1 cellular context compared by ENCODE assay signal in the genomic region with DNA sequence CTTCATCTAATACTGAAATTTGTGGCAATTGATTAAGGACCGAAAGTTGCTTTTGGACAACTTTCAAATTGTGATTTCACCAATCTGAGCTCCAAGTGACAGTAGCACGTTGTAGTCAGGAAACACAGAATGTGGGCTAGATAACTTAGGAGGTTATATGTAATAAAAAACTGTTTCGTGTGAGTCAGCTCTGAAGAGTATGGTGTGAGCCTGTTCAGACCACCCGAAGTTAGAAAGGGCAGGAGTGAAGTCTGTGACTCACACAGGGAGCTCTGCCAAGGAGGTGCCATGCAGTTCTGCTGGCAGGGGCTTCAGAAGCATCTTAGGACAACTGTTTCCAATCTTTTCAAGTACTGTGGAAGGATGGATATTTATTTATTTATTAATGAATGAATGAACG.
TF ChIP-seq lines count a peak whose summit lies in the region.

No MANE protein-coding gene starts in this region.

TF ChIP-seq in WTC11, 78 proteins besides CTCF, POLR2A, EP300 and RAD21 (continued from another document):
- TF ChIP-seq, protein P1, sequence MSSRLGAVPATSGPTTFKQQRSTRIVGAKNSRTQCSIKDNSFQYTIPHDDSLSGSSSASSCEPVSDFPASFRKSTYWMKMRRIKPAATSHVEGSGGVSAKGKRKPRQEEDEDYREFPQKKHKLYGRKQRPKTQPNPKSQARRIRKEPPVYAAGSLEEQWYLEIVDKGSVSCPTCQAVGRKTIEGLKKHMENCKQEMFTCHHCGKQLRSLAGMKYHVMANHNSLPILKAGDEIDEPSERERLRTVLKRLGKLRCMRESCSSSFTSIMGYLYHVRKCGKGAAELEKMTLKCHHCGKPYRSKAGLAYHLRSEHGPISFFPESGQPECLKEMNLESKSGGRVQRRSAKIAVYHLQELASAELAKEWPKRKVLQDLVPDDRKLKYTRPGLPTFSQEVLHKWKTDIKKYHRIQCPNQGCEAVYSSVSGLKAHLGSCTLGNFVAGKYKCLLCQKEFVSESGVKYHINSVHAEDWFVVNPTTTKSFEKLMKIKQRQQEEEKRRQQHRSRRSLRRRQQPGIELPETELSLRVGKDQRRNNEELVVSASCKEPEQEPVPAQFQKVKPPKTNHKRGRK (CRISPR knock-in tag; IDR thresholded peaks at IDR 0.05; ENCODE audit: borderline replicate concordance) = no peak
- TF ChIP-seq ZNF263 (CRISPR knock-in tag; IDR thresholded peaks at IDR 0.05; ENCODE audit: low read depth) (no peak), TCF7 (CRISPR knock-in tag; IDR thresholded peaks at IDR 0.05; ENCODE audit: low read depth) (no peak), RORB (CRISPR knock-in tag; IDR thresholded peaks at IDR 0.05) (no peak), HMGA2 (CRISPR knock-in tag; IDR thresholded peaks at IDR 0.05) (no peak)
- TF ChIP-seq, protein P2, sequence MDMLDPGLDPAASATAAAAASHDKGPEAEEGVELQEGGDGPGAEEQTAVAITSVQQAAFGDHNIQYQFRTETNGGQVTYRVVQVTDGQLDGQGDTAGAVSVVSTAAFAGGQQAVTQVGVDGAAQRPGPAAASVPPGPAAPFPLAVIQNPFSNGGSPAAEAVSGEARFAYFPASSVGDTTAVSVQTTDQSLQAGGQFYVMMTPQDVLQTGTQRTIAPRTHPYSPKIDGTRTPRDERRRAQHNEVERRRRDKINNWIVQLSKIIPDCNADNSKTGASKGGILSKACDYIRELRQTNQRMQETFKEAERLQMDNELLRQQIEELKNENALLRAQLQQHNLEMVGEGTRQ (CRISPR knock-in tag; IDR thresholded peaks at IDR 0.05) = no peak
TF ChIP-seq in WTC11: peak in this region for 0.
